Comparison of ENCODE assay signal across 21 cellular contexts in the genomic region with DNA sequence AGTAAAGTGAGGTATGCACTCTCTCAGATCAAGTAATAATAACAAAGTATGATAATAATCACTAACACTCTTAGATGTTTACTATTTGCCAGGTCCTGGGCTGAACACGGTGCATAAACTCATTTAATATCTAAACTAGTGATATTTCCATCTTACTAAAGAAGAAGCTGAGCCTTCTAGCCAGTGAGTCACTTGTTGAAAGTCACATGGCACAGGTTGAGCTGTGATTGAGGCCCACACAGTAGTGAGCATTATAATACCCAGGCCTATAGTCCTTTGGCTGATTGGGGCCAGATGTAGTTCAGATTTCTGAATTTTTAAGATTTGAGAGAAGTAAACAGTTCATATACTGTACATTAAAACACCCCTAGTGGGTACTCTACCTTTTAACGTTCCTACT.
DNase-seq lines count a peak whose midpoint lies in the region; ATAC-seq and TF ChIP-seq lines count a peak whose summit lies in the region.
"Had no signal": no experiment of that assay in that cellular context is flagged by ENCODE, and none has a peak within 500 bp of the region (broad histone marks: within the 10 kb centered on the region; RNA-seq: fewer than 3 reads in every experiment).

No MANE protein-coding gene starts in this region.

- no peaks in the 10 kb centered on the region for H3K27me3 ChIP-seq in RWPE2 (ENCODE audit: insufficient read depth, poor library complexity, severe bottlenecking)
- H3K27me3 ChIP-seq in trophoblast cell (ENCODE audit: insufficient read depth, low read length), result no peaks in the 10 kb centered on the region
- H3K27me3 ChIP-seq in MG63, result no peaks in the 10 kb centered on the region
- H3K27me3 ChIP-seq: cardiac muscle cell, uterus had no signal

- H3K9me3 ChIP-seq in RWPE2 (ENCODE audit: severe bottlenecking) (no peaks in the 10 kb centered on the region), trophoblast cell (ENCODE audit: insufficient read depth, low read depth, low read length) (peaks cover 2% of the 10 kb centered on the region), MG63 (0 out of 2 replicates have a peak, but pooled peaks cover 3% of the 10 kb centered on the region)
- H3K9me3 ChIP-seq: uterus had no signal

- no peaks in the 10 kb centered on the region for H3K36me3 Mint-ChIP-seq in activated naive CD4-positive, alpha-beta T cell treated with anti-CD3 and anti-CD28 coated beads for 36 hours (ENCODE audit: low read depth)
- H3K36me3 Mint-ChIP-seq: activated CD4-positive, alpha-beta memory T cell treated with anti-CD3 and anti-CD28 coated beads for 36 hours; naive B cell; stimulated activated memory B cell treated with anti-CD40 and anti-IgM and Interleukin-4, amounts not matched to agents 10 μg/mL and 1 μg/mL and 100 μg/mL, for 72 hours had no signal

- H2AFZ ChIP-seq in trophoblast cell (ENCODE audit: insufficient read depth, low read length, poor library complexity), result no peak overlapping the region

- CTCF ChIA-PET in activated naive CD4-positive, alpha-beta T cell treated with anti-CD3 and anti-CD28 coated beads for 36 hours (lab: Charles Lee), result interaction anchor here (0.6 to 4.6 kb wide), 54 partner anchors 12 to 1672 kb away, joined by 3 to 54 read pairs (median 5); partner anchors contain the start of genes CCDC80, CD200R1, CD200R1L and GTPBP8

- H2BK12ac ChIP-seq in trophoblast cell (ENCODE audit: low read length), result peak overlapping the region; percentile 82

- H4K91ac ChIP-seq in trophoblast cell (ENCODE audit: low read depth, low read length), result peak overlapping the region; percentile 66

- H3K23ac ChIP-seq in trophoblast cell (ENCODE audit: low read length), result no peak overlapping the region

- H3K27ac Mint-ChIP-seq in activated naive CD4-positive, alpha-beta T cell treated with anti-CD3 and anti-CD28 coated beads for 36 hours, result no peak overlapping the region
- H3K27ac Mint-ChIP-seq: activated CD4-positive, alpha-beta memory T cell treated with anti-CD3 and anti-CD28 coated beads for 36 hours; H9; stimulated activated memory B cell treated with anti-CD40 and anti-IgM and Interleukin-4, amounts not matched to agents 10 μg/mL and 1 μg/mL and 100 μg/mL, for 72 hours had no signal

- peaks cover 33% of the 10 kb centered on the region for H3K4me1 Mint-ChIP-seq in activated naive CD4-positive, alpha-beta T cell treated with anti-CD3 and anti-CD28 coated beads for 36 hours (ENCODE audit: low read depth)

- H3K4me3 Mint-ChIP-seq in activated naive CD4-positive, alpha-beta T cell treated with anti-CD3 and anti-CD28 coated beads for 36 hours, result no peak overlapping the region
- H3K4me3 Mint-ChIP-seq: activated CD4-positive, alpha-beta memory T cell treated with anti-CD3 and anti-CD28 coated beads for 36 hours; H9; naive B cell; stimulated activated memory B cell treated with anti-CD40 and anti-IgM and Interleukin-4, amounts not matched to agents 10 μg/mL and 1 μg/mL and 100 μg/mL, for 72 hours had no signal

- H3K18ac ChIP-seq in trophoblast cell (ENCODE audit: low read length), result no peak overlapping the region

- no peak overlapping the region for H2AK5ac ChIP-seq in trophoblast cell (ENCODE audit: low read length)

- no CpG with 5 or more reads among the region's 2 CpGs for WGBS in trophoblast cell (ENCODE audit: extremely low coverage, insufficient coverage, insufficient read length)

- H3K4ac ChIP-seq in trophoblast cell (ENCODE audit: low read depth, low read length), result no peak overlapping the region

- no peaks in the 10 kb centered on the region for H3K27me3 Mint-ChIP-seq in activated naive CD4-positive, alpha-beta T cell treated with anti-CD3 and anti-CD28 coated beads for 36 hours (ENCODE audit: low read depth)
- H3K27me3 Mint-ChIP-seq: activated CD4-positive, alpha-beta memory T cell treated with anti-CD3 and anti-CD28 coated beads for 36 hours; stimulated activated memory B cell treated with anti-CD40 and anti-IgM and Interleukin-4, amounts not matched to agents 10 μg/mL and 1 μg/mL and 100 μg/mL, for 72 hours had no signal

- peak; percentile 6 for DNase-seq in activated naive CD4-positive, alpha-beta T cell treated with anti-CD3 and anti-CD28 coated beads for 36 hours
- DNase-seq in activated naive CD4-positive, alpha-beta T cell treated with Interleukin-2 at 50 U/mL for 16 hours, result no peak
- no peak for DNase-seq in RWPE2 (ENCODE audit: low spot score)
- no peak for DNase-seq in trophoblast cell
- DNase-seq in activated T-cell treated with anti-CD3 and anti-CD28 coated beads, Interleukin-2, amount 50 U/mL, for 1 hour, result no peak
- DNase-seq in MG63, result no peak
- DNase-seq: activated gamma-delta T cell, DMS79, NCI-H187 treated with DMSO at 0.1 percent for 48 hours had no signal

- no peak for ATAC-seq in RWPE2 (ENCODE audit: low read depth)
- peak; percentile 55 for ATAC-seq in esophagus mucosa
- ATAC-seq in GM21381 (IDR thresholded peaks at IDR 0.05; ENCODE audit: unreplicated experiment), result no peak

- no peak overlapping the region for H3K4me3 ChIP-seq in RWPE2 (ENCODE audit: severe bottlenecking)
- no peak overlapping the region for H3K4me3 ChIP-seq in trophoblast cell (ENCODE audit: low read depth, low read length)
- no peak overlapping the region for H3K4me3 ChIP-seq in MG63
- H3K4me3 ChIP-seq: cardiac muscle cell, GM12878, skin epidermis, uterus had no signal

- H2BK5ac ChIP-seq in trophoblast cell (ENCODE audit: low read depth, low read length, poor library complexity), result no peak overlapping the region

- H3K9me3 Mint-ChIP-seq in activated naive CD4-positive, alpha-beta T cell treated with anti-CD3 and anti-CD28 coated beads for 36 hours, result no peaks in the 10 kb centered on the region
- H3K9me3 Mint-ChIP-seq: activated CD4-positive, alpha-beta memory T cell treated with anti-CD3 and anti-CD28 coated beads for 36 hours; naive B cell; stimulated activated memory B cell treated with anti-CD40 and anti-IgM and Interleukin-4, amounts not matched to agents 10 μg/mL and 1 μg/mL and 100 μg/mL, for 72 hours had no signal

- no peak for TF ChIP-seq CTCF in RWPE2 (IDR thresholded peaks at IDR 0.05; ENCODE audit: poor library complexity, severe bottlenecking)

- H3K36me3 ChIP-seq in RWPE2 (ENCODE audit: low read depth) (no peaks in the 10 kb centered on the region), trophoblast cell (ENCODE audit: control insufficient read depth in 1 of 2, insufficient read depth in 2 of 2, low read length in 2 of 2) (no peaks in the 10 kb centered on the region), MG63 (no peaks in the 10 kb centered on the region)
- H3K36me3 ChIP-seq: cardiac muscle cell, uterus, WERI-Rb-1 had no signal

- intact Hi-C loops in activated naive CD4-positive, alpha-beta T cell treated with anti-CD3 and anti-CD28 coated beads for 36 hours (cut with micrococcal nuclease), result loop anchor here (1.0 to 5.0 kb wide), 6 partner anchors 80 to 843 kb away; no protein-coding TSS in a partner anchor

- no peak overlapping the region for H2BK120ac ChIP-seq in trophoblast cell (ENCODE audit: insufficient read depth, low read length, poor library complexity)

- no peak overlapping the region for H4K8ac ChIP-seq in trophoblast cell (ENCODE audit: low read depth, low read length)

- H3K79me2 ChIP-seq in trophoblast cell (ENCODE audit: control insufficient read depth, insufficient read depth, low read length, poor library complexity), result no peaks in the 10 kb centered on the region

- peak overlapping the region; percentile 8 for H3K27ac ChIP-seq in RWPE2 (ENCODE audit: poor library complexity, severe bottlenecking)
- H3K27ac ChIP-seq in trophoblast cell (ENCODE audit: low read depth, low read length), result no peak overlapping the region
- H3K27ac ChIP-seq: cardiac muscle cell, HL-60, skin epidermis, uterus, WERI-Rb-1 had no signal

- H3K4me2 ChIP-seq in trophoblast cell (ENCODE audit: low read length), result no peak overlapping the region

- no peak overlapping the region for H3K9ac ChIP-seq in trophoblast cell (ENCODE audit: low read length)

- peaks cover 16% of the 10 kb centered on the region for H3K4me1 ChIP-seq in RWPE2 (ENCODE audit: insufficient read depth, poor library complexity, severe bottlenecking)
- H3K4me1 ChIP-seq in trophoblast cell (ENCODE audit: control insufficient read depth in 1 of 2, insufficient read depth in 2 of 2, low read length in 2 of 2), result peaks cover 0 to 2% of the 10 kb centered on the region in 2 experiments
- H3K4me1 ChIP-seq: uterus had no signal

- no peak overlapping the region for H3K14ac ChIP-seq in trophoblast cell (ENCODE audit: low read length)

- peaks cover 5% of the 10 kb centered on the region for H3K79me1 ChIP-seq in trophoblast cell (ENCODE audit: low read length)

- no peak overlapping the region for H4K12ac ChIP-seq in trophoblast cell (ENCODE audit: low read depth, low read length)
